ENCODE assay signal across 10 cellular contexts in the genomic region with DNA sequence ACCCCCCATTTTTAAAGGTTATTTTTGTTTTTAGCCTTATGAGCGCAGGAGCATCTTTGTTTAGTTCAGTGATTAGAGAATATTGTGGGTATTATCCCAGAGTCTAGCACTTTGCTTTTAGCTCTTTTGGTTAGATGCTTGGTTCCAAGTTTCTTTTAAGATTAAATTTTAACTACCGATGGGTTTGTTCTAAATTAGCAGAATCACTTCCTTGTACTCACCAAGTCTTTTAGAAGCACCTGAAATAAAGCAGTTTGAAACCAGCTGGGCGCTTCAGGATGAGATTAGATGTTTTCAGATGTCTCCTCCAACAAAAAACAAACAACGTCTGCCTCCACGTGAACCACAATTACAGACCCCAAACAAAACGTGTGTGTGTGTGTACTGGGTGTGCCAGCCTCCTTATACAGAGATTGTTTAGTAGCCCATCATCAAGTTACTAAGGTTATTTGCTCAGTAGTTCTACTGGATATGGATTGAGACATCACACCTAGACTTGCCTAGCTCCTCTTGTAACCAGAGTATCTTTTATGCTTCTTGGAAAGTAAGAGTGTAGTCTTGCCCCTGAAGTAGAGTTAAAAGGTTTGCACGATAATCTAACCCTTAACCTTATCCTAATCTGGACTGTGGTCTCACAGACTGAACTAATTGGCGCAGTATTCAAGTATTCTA. TPM values are rescaled to one million over a fixed set of nuclear protein-coding genes. Genes with fewer than 3 reads are reported as not detected.
DNase-seq lines count a peak whose midpoint lies in the region; ATAC-seq, FAIRE-seq and TF ChIP-seq lines count a peak whose summit lies in the region.
"Had no signal": no experiment of that assay in that cellular context is flagged by ENCODE, and none has a peak within 500 bp of the region (broad histone marks: within the 10 kb centered on the region; RNA-seq: fewer than 3 reads in every experiment).

No MANE protein-coding gene starts in this region.

- H3K4me2 ChIP-seq in HepG2 (ENCODE audit: low read depth, low read length), result peak overlapping the region; percentile 96

- no peak for TF ChIP-seq RAD21 in HepG2 (CRISPR knock-in tag; IDR thresholded peaks at IDR 0.05)

- H3K27me3 ChIP-seq in HepG2 (ENCODE audit: control insufficient read depth in 1 of 2, insufficient read depth in 2 of 2, low read length in 2 of 2) (no peaks in the 10 kb centered on the region; a peak in 1 of 5 replicates), right lobe of liver (no peaks in the 10 kb centered on the region), lower lobe of right lung (ENCODE audit: low read depth) (no peaks in the 10 kb centered on the region), aorta (ENCODE audit: control insufficient read depth in 1 of 2, insufficient read depth in 2 of 2, low read length in 1 of 2) (no peaks in the 10 kb centered on the region)

- FAIRE-seq in HepG2 (lab: Jason Lieb, UNC), result peak; percentile 18
- FAIRE-seq: RCC 7860 had no signal

- H4K20me1 ChIP-seq in HepG2 (ENCODE audit: insufficient read depth, low read length), result peaks cover 8% of the 10 kb centered on the region; the same call in 1 of the 2 replicates

- H3K79me2 ChIP-seq in HepG2 (ENCODE audit: insufficient read depth, low read length), result peaks cover 55% of the 10 kb centered on the region

- intact Hi-C loops in HepG2 (cut with micrococcal nuclease; ENCODE audit: unreplicated experiment), result loop anchor here (2.0 kb wide), 1 partner anchor 33 kb away; no protein-coding TSS in a partner anchor
- intact Hi-C loops in right lobe of liver (cut with DNase I), result no loop called here
- intact Hi-C loops in lower lobe of right lung (cut with DNase I), result no loop called here
- intact Hi-C loops in aorta (cut with DNase I), result loop anchor here (1.0 to 5.0 kb wide), 6 partner anchors 17 to 40 kb away; no protein-coding TSS in a partner anchor

- H3K36me3 ChIP-seq in HepG2 (replicated peaks in 1 of 2; ENCODE audit: control insufficient read depth in 1 of 2, insufficient read depth in 2 of 2, low read length in 2 of 2) (no peaks in the 10 kb centered on the region), right lobe of liver (no peaks in the 10 kb centered on the region), lower lobe of right lung (peaks cover 6% of the 10 kb centered on the region), aorta (ENCODE audit: control insufficient read depth in 1 of 2, insufficient read depth in 2 of 2, low read length in 1 of 2) (peaks cover 2 to 8% of the 10 kb centered on the region in 2 donors)

- DNase-seq in HepG2 (ENCODE audit: low spot score), result no peak
- DNase-seq in right lobe of liver, result no peak
- DNase-seq in astrocyte of the hippocampus (ENCODE audit: low read depth, low spot score), result peak; percentile 38
- no peak for DNase-seq in lower lobe of right lung
- no peak for DNase-seq in aorta
- DNase-seq in NCI-H1694 (lab: John Stamatoyannopoulos, UW), result no peak
- no peak for DNase-seq in NOMO-1 (lab: John Stamatoyannopoulos, UW; ENCODE audit: unreplicated experiment in 2 of 2)
- DNase-seq: cerebellar nuclear complex had no signal

- peak overlapping the region; percentile 0 for H3K27ac ChIP-seq in HepG2 (ENCODE audit: extremely low read length, insufficient read depth, low read length)
- peak overlapping the region in 1 of 3 donors; percentile 31 for H3K27ac ChIP-seq in right lobe of liver
- peak overlapping the region; percentile 100 for H3K27ac ChIP-seq in lower lobe of right lung
- peak overlapping the region; percentile 64 to 84 for H3K27ac ChIP-seq in aorta (ENCODE audit: low read depth in 1 of 2, low read length in 2 of 2)

- POLR2A ChIA-PET in HepG2 (lab: Yijun Ruan, JAX), result interaction anchor here (0.7 to 2.9 kb wide), 4 partner anchors 8 to 110 kb away, joined by 3 to 19 read pairs (median 3); a partner anchor contains a TSS

- whole genome bisulfite sequencing in HepG2 (ENCODE audit: low lambda C conversion rate), result 61% methylated on average over 8 of the region's 8 CpGs
- 44% methylated on average over 8 of the region's 8 CpGs for WGBS in right lobe of liver (ENCODE audit: insufficient coverage, low coverage, low lambda C conversion rate, missing lambda C conversion rate)
- WGBS in aorta, 2 donors, result 4 to 7% methylated on average over 8 of the region's 8 CpGs

- TF ChIP-seq EP300 in HepG2 (IDR thresholded peaks at IDR 0.05; ENCODE audit: low read depth in 2 of 2, low read length in 2 of 2) (no peak), HepG2 (CRISPR knock-in tag; IDR thresholded peaks at IDR 0.05; ENCODE audit: borderline replicate concordance) (no peak)

- in situ Hi-C loops in HepG2 (cut with HindIII; ENCODE audit: extremely low pct_ligation_motif_present, low pct_unique_long_range_greater_than_20kb), result no loop called here

- no peak overlapping the region for H2AFZ ChIP-seq in HepG2 (ENCODE audit: low read length)

- no peak for ATAC-seq in HepG2
- no peak for ATAC-seq in right lobe of liver
- no peak for ATAC-seq in lower lobe of right lung
- ATAC-seq in aorta (ENCODE audit: low FRiP score), result no peak
- no peak for ATAC-seq in HG02642 (IDR thresholded peaks at IDR 0.05; ENCODE audit: poor library complexity, unreplicated experiment)

- peaks cover 52% of the 10 kb centered on the region for H3K4me1 ChIP-seq in HepG2 (ENCODE audit: insufficient read depth, low read length)
- H3K4me1 ChIP-seq in right lobe of liver, result peaks cover 0 to 31% (median 9%) of the 10 kb centered on the region in 4 donors
- H3K4me1 ChIP-seq in lower lobe of right lung, result peaks cover 72% of the 10 kb centered on the region
- H3K4me1 ChIP-seq in aorta (ENCODE audit: control insufficient read depth in 1 of 2, insufficient read depth in 2 of 2, low read length in 2 of 2), result peaks cover 2 to 3% of the 10 kb centered on the region in 2 donors

- TF ChIP-seq POLR2A in HepG2 (IDR thresholded peaks at IDR 0.05; ENCODE audit: insufficient read depth in 1 of 2, low read depth in 2 of 2, low read length in 2 of 2), result no peak
- TF ChIP-seq POLR2A in right lobe of liver (IDR thresholded peaks at IDR 0.05), result no peak

- TF ChIP-seq CTCF in HepG2 (CRISPR knock-in tag; IDR thresholded peaks at IDR 0.05) (no peak), right lobe of liver (IDR thresholded peaks at IDR 0.05) (no peak), lower lobe of right lung (IDR thresholded peaks at IDR 0.05) (no peak)

- H3K4me3 ChIP-seq in HepG2 (replicated peaks in 1 of 3; ENCODE audit: insufficient read depth in 1 of 3, low read depth in 2 of 3, low read length in 3 of 3), result peak overlapping the region in 1 of 3 experiments; percentile 86; a peak in 3 of 6 replicates
- no peak overlapping the region for H3K4me3 ChIP-seq in right lobe of liver
- H3K4me3 ChIP-seq in lower lobe of right lung, result peak overlapping the region; percentile 97
- H3K4me3 ChIP-seq in aorta (ENCODE audit: low read length in 2 of 2), result peak overlapping the region; percentile 87 to 98

- no peak overlapping the region; the same call in 1 of the 2 replicates for H3K9ac ChIP-seq in HepG2 (ENCODE audit: insufficient read depth, low read depth, low read length)

- H3K9me3 ChIP-seq in HepG2 (ENCODE audit: low read length), result no peaks in the 10 kb centered on the region
- H3K9me3 ChIP-seq in right lobe of liver, result no peaks in the 10 kb centered on the region
- H3K9me3 ChIP-seq in lower lobe of right lung, result no peaks in the 10 kb centered on the region
- no peaks in the 10 kb centered on the region for H3K9me3 ChIP-seq in aorta (ENCODE audit: control insufficient read depth, low read length)

- no TSS peak for BruUV-seq in HepG2 (replicated peaks; lab: Mats Ljungman, UMichigan)

- CTCF ChIA-PET in HepG2 (lab: Yijun Ruan, JAX; ENCODE audit: low intra/inter-chr PET ratio, low total read pairs), result no interaction called here

RNA-seq across cellular contexts. Expression of a gene that starts 2.2 kb away (rescaled TPM):
- 106 and 164 TPM in 2 replicates for total RNA-seq in HepG2 (2016; rRNA removed; fragmentation: Illumina TruSeq; extraction: Trizol)
- total RNA-seq in HepG2 (2016; cell fraction: cytosol; rRNA removed; fragmentation: Illumina TruSeq; extraction: Trizol; ENCODE audit: low read depth), result 28.2 and 36.3 TPM in 2 replicates
- total RNA-seq in HepG2 (2016; cell fraction: insoluble cytoplasmic fraction; rRNA removed; fragmentation: Illumina TruSeq; extraction: Trizol), result 120 and 172 TPM in 2 replicates
- 94.4 and 96.0 TPM in 2 replicates for total RNA-seq in HepG2 (2016; cell fraction: membrane; rRNA removed; fragmentation: Illumina TruSeq; extraction: Trizol)
- total RNA-seq in HepG2 (2016; cell fraction: nucleus; rRNA removed; fragmentation: Illumina TruSeq; extraction: Trizol), result 46.1 and 50.0 TPM in 2 replicates
- 21.8 and 27.6 TPM in 2 replicates for polyA plus RNA-seq in HepG2 (2011; rRNA removed)
- polyA plus RNA-seq in HepG2 (2011; cell fraction: cytosol; rRNA removed), result 11.0 and 20.0 TPM in 2 replicates
- polyA plus RNA-seq in HepG2 (2011; cell fraction: nucleus; rRNA removed), result 8.1 and 11.6 TPM in 2 replicates
- 74.6 and 95.1 TPM in 2 replicates for polyA plus RNA-seq in HepG2 (2012)
- polyA plus RNA-seq in HepG2 (2016; cell fraction: cytosol; fragmentation: Illumina TruSeq; extraction: Trizol; ENCODE audit: low read depth), result 77.0 and 95.4 TPM in 2 replicates
- 263 and 281 TPM in 2 replicates for polyA plus RNA-seq in HepG2 (2016; cell fraction: insoluble cytoplasmic fraction; fragmentation: Illumina TruSeq; extraction: Trizol; ENCODE audit: low read depth)
- polyA plus RNA-seq in HepG2 (2016; cell fraction: membrane; fragmentation: Illumina TruSeq; extraction: Trizol; ENCODE audit: low read depth), result 120 and 139 TPM in 2 replicates
- 108 and 109 TPM in 2 replicates for polyA plus RNA-seq in HepG2 (2016; cell fraction: nucleus; fragmentation: Illumina TruSeq; extraction: Trizol; ENCODE audit: insufficient read depth, low read depth)
- 1.3 and 4.9 TPM in 2 replicates for polyA minus RNA-seq in HepG2 (2011; rRNA and poly(A)+ RNA removed; ENCODE audit: low replicate concordance)
- polyA minus RNA-seq in HepG2 (2011; cell fraction: cytosol; rRNA and poly(A)+ RNA removed), result 15.3 and 15.9 TPM in 2 replicates
- 5.8 and 7.6 TPM in 2 replicates for polyA minus RNA-seq in HepG2 (2011; cell fraction: nucleus; rRNA and poly(A)+ RNA removed)
- total RNA-seq in right lobe of liver, result 10 to 100 TPM; 65.8 to 94.4 (median 86.9) TPM
- total RNA-seq in lower lobe of right lung, result 347 TPM
- total RNA-seq in aorta, result 1,000 to 10,000 TPM; 1,041 to 1,932 TPM
- 1,000 to 10,000 TPM; 2,289 to 5,298 TPM for polyA plus RNA-seq in aorta

RNA-seq across cellular contexts. Expression of a gene that starts 40.9 kb away (rescaled TPM):
- total RNA-seq in HepG2 (2016; rRNA removed; fragmentation: Illumina TruSeq; extraction: Trizol) (0.22 and 0.36 TPM in 2 replicates), right lobe of liver (under 1 TPM; 0.16 to 0.68 (median 0.25) TPM), lower lobe of right lung (2.4 TPM), aorta (1 to 10 TPM; 1.5 to 2.6 TPM)
- 0.30 TPM in 1 of 2 replicates, not detected in the other for total RNA-seq in HepG2 (2016; cell fraction: cytosol; rRNA removed; fragmentation: Illumina TruSeq; extraction: Trizol; ENCODE audit: low read depth)
- total RNA-seq in HepG2 (2016; cell fraction: insoluble cytoplasmic fraction; rRNA removed; fragmentation: Illumina TruSeq; extraction: Trizol), result 0.30 and 0.79 TPM in 2 replicates
- 0.28 and 0.34 TPM in 2 replicates for total RNA-seq in HepG2 (2016; cell fraction: membrane; rRNA removed; fragmentation: Illumina TruSeq; extraction: Trizol)
- 0.19 and 0.44 TPM in 2 replicates for total RNA-seq in HepG2 (2016; cell fraction: nucleus; rRNA removed; fragmentation: Illumina TruSeq; extraction: Trizol)
- polyA plus RNA-seq in HepG2 (2011; rRNA removed) (0.24 and 0.26 TPM in 2 replicates), aorta (1 to 10 TPM; 2.4 to 9.9 TPM)
- polyA plus RNA-seq in HepG2 (2011; cell fraction: cytosol; rRNA removed), result 0.28 and 0.32 TPM in 2 replicates
- 0.11 and 0.23 TPM in 2 replicates for polyA plus RNA-seq in HepG2 (2011; cell fraction: nucleus; rRNA removed)
- polyA plus RNA-seq in HepG2 (2012), result 0.15 and 0.31 TPM in 2 replicates
- polyA plus RNA-seq in HepG2 (2016; cell fraction: cytosol; fragmentation: Illumina TruSeq; extraction: Trizol; ENCODE audit: low read depth), result 0.11 and 0.23 TPM in 2 replicates
- polyA plus RNA-seq in HepG2 (2016; cell fraction: insoluble cytoplasmic fraction; fragmentation: Illumina TruSeq; extraction: Trizol; ENCODE audit: low read depth), result 0.26 and 0.56 TPM in 2 replicates
- 0.26 and 0.31 TPM in 2 replicates for polyA plus RNA-seq in HepG2 (2016; cell fraction: membrane; fragmentation: Illumina TruSeq; extraction: Trizol; ENCODE audit: low read depth)
- polyA plus RNA-seq in HepG2 (2016; cell fraction: nucleus; fragmentation: Illumina TruSeq; extraction: Trizol; ENCODE audit: insufficient read depth, low read depth), result 0.21 and 0.27 TPM in 2 replicates
- polyA minus RNA-seq in HepG2 (2011; rRNA and poly(A)+ RNA removed; ENCODE audit: low replicate concordance), result 0.42 and 1.2 TPM in 2 replicates
- polyA minus RNA-seq in HepG2 (2011; cell fraction: cytosol; rRNA and poly(A)+ RNA removed), result not detected in 2 replicates
- 0.25 TPM in 1 of 2 replicates, not detected in the other for polyA minus RNA-seq in HepG2 (2011; cell fraction: nucleus; rRNA and poly(A)+ RNA removed)

Comparison
In these comparisons a context has a peak if more than half of its experiments do, and no peak if none do; other contexts are left out.
1. intact Hi-C loops: an anchor here in HepG2 (2.0 kb wide) and aorta (1.0 to 5.0 kb wide); none called in right lobe of liver and lower lobe of right lung.
2. H3K4me3 ChIP-seq: peak in lower lobe of right lung (single experiment) and aorta (2 of 2); none in right lobe of liver (0 of 3).